ENCODE assay signal across 19 cellular contexts in genomic region chr18:55088000-55088401, GRCh38.
A peak's percentile ranks its signal among the peaks of the same experiment; 100 is the strongest.
DNase-seq lines count a peak whose midpoint lies in the region; ATAC-seq, FAIRE-seq and TF ChIP-seq lines count a peak whose summit lies in the region.
"Had no signal": no experiment of that assay in that cellular context is flagged by ENCODE, and none has a peak within 500 bp of the region (broad histone marks: within the 10 kb centered on the region; RNA-seq: fewer than 3 reads in every experiment).

No MANE protein-coding gene starts in this region.

- no peaks in the 10 kb centered on the region for H3K36me3 ChIP-seq in HepG2 (replicated peaks in 1 of 2; ENCODE audit: control insufficient read depth in 1 of 2, insufficient read depth in 2 of 2, low read length in 2 of 2)
- H3K36me3 ChIP-seq in body of pancreas (replicated peaks in 1 of 2; ENCODE audit: insufficient read depth in 1 of 2, low read depth in 2 of 2), result no peaks in the 10 kb centered on the region
- H3K36me3 ChIP-seq: ascending aorta, right lobe of liver had no signal

- no peak for TF ChIP-seq EP300 in HepG2 (IDR thresholded peaks at IDR 0.05; ENCODE audit: low read depth in 2 of 2, low read length in 2 of 2)
- TF ChIP-seq EP300 in HepG2 (CRISPR knock-in tag; IDR thresholded peaks at IDR 0.05; ENCODE audit: borderline replicate concordance), result no peak

- no peak overlapping the region for H3K4me3 ChIP-seq in LNCaP clone FGC (ENCODE audit: low read depth, low read length)
- no peak overlapping the region for H3K4me3 ChIP-seq in HepG2 (replicated peaks in 1 of 3; ENCODE audit: insufficient read depth in 1 of 3, low read depth in 2 of 3, low read length in 3 of 3)
- H3K4me3 ChIP-seq in body of pancreas, result no peak overlapping the region
- H3K4me3 ChIP-seq: ascending aorta, right lobe of liver had no signal

- H3K79me2 ChIP-seq in HepG2 (ENCODE audit: insufficient read depth, low read length), result no peaks in the 10 kb centered on the region

- TF ChIP-seq POLR2A in HepG2 (IDR thresholded peaks at IDR 0.05; ENCODE audit: insufficient read depth in 1 of 2, low read depth in 2 of 2, low read length in 2 of 2), result no peak
- TF ChIP-seq POLR2A in body of pancreas (IDR thresholded peaks at IDR 0.05), result no peak

- DNase-seq in LNCaP clone FGC (ENCODE audit: low read depth), result peak; percentile 61
- no peak for DNase-seq in HepG2 (ENCODE audit: low spot score)
- DNase-seq in HK-2 (ENCODE audit: unreplicated experiment), result no peak
- DNase-seq in RPMI8226, result no peak
- DNase-seq in body of pancreas, result no peak
- DNase-seq: activated T-cell treated with anti-CD3 and anti-CD28 coated beads, Interleukin-2, amount 50 U/mL, for 48 hours; C1 segment of cervical spinal cord; H9; naive thymus-derived CD8-positive, alpha-beta T cell; NCI-H1105; NCI-H69; right lobe of liver; substantia nigra had no signal

- CTCF ChIA-PET in HepG2 (lab: Yijun Ruan, JAX; ENCODE audit: low intra/inter-chr PET ratio, low total read pairs), result no interaction called here

- H3K27me3 ChIP-seq in HepG2 (ENCODE audit: control insufficient read depth in 1 of 2, insufficient read depth in 2 of 2, low read length in 2 of 2), result no peaks in the 10 kb centered on the region
- no peaks in the 10 kb centered on the region for H3K27me3 ChIP-seq in body of pancreas
- H3K27me3 ChIP-seq: ascending aorta, right lobe of liver had no signal

- POLR2A ChIA-PET in HepG2 (lab: Yijun Ruan, JAX), result no interaction called here

- H3K4me2 ChIP-seq in HepG2 (ENCODE audit: low read depth, low read length), result no peak overlapping the region

- no peak for FAIRE-seq in HepG2 (lab: Jason Lieb, UNC)
- FAIRE-seq: G401.6, islet of Langerhans had no signal

- no peaks in the 10 kb centered on the region for H4K20me1 ChIP-seq in HepG2 (ENCODE audit: insufficient read depth, low read length)

- no peak overlapping the region for H3K9ac ChIP-seq in HepG2 (ENCODE audit: insufficient read depth, low read depth, low read length)

- H3K9me3 ChIP-seq in HepG2 (ENCODE audit: low read length) (no peaks in the 10 kb centered on the region), body of pancreas (no peaks in the 10 kb centered on the region)
- H3K9me3 ChIP-seq: ascending aorta, right lobe of liver had no signal

- H3K27ac ChIP-seq in HepG2 (ENCODE audit: extremely low read length, insufficient read depth, low read length) (no peak overlapping the region), body of pancreas (no peak overlapping the region)
- H3K27ac ChIP-seq: ascending aorta, right lobe of liver had no signal

- ATAC-seq in GM18861 (IDR thresholded peaks at IDR 0.05; ENCODE audit: unreplicated experiment) (peak; percentile 44), HG02759 (IDR thresholded peaks at IDR 0.05; ENCODE audit: unreplicated experiment) (peak; percentile 40), HepG2 (no peak), GM21390 (IDR thresholded peaks at IDR 0.05; ENCODE audit: unreplicated experiment) (no peak), body of pancreas (no peak)
- ATAC-seq: naive thymus-derived CD8-positive, alpha-beta T cell had no signal

- 0% methylated on average over 2 of the region's 2 CpGs for WGBS in HepG2 (ENCODE audit: low lambda C conversion rate)
- 23 to 27% methylated on average over 2 of the region's 2 CpGs for WGBS in body of pancreas, 2 donors

- no peak overlapping the region for H2AFZ ChIP-seq in HepG2 (ENCODE audit: low read length)

- intact Hi-C loops in HepG2 (cut with micrococcal nuclease; ENCODE audit: unreplicated experiment), result no loop called here
- intact Hi-C loops in body of pancreas (cut with DNase I), result no loop called here

- no peak for TF ChIP-seq RAD21 in HepG2 (CRISPR knock-in tag; IDR thresholded peaks at IDR 0.05)

- H3K4me1 ChIP-seq in HepG2 (ENCODE audit: insufficient read depth, low read length) (no peaks in the 10 kb centered on the region), body of pancreas (no peaks in the 10 kb centered on the region)
- H3K4me1 ChIP-seq: ascending aorta, right lobe of liver had no signal

- in situ Hi-C loops in HepG2 (cut with HindIII; ENCODE audit: extremely low pct_ligation_motif_present, low pct_unique_long_range_greater_than_20kb), result no loop called here

- BruUV-seq in HepG2 (replicated peaks; lab: Mats Ljungman, UMichigan), result no TSS peak

- no peak for TF ChIP-seq CTCF in LNCaP clone FGC (IDR thresholded peaks at IDR 0.05; ENCODE audit: control insufficient read depth, extremely low read depth, insufficient read depth)
- no peak for TF ChIP-seq CTCF in HepG2 (CRISPR knock-in tag; IDR thresholded peaks at IDR 0.05)
- TF ChIP-seq CTCF in body of pancreas (IDR thresholded peaks at IDR 0.05), result no peak

TF ChIP-seq in HepG2, 621 proteins besides CTCF, POLR2A, EP300 and RAD21:
- TF ChIP-seq SKI (IDR thresholded peaks at IDR 0.05; ENCODE audit: partially characterized antibody) (no peak), CEBPB (IDR thresholded peaks at IDR 0.05; ENCODE audit: borderline replicate concordance, low read depth, low read length) (peak; percentile 39; the same call in 1 of the 2 replicates)

Comparison
In these comparisons a context has a peak if more than half of its experiments do, and no peak if none do; other contexts are left out.
1. ATAC-seq: peak in GM18861 (single experiment) and HG02759 (single experiment); none in HepG2 (single experiment), GM21390 (single experiment) and body of pancreas (single experiment).